2 cellular contexts compared by ENCODE assay signal in the genomic region with DNA sequence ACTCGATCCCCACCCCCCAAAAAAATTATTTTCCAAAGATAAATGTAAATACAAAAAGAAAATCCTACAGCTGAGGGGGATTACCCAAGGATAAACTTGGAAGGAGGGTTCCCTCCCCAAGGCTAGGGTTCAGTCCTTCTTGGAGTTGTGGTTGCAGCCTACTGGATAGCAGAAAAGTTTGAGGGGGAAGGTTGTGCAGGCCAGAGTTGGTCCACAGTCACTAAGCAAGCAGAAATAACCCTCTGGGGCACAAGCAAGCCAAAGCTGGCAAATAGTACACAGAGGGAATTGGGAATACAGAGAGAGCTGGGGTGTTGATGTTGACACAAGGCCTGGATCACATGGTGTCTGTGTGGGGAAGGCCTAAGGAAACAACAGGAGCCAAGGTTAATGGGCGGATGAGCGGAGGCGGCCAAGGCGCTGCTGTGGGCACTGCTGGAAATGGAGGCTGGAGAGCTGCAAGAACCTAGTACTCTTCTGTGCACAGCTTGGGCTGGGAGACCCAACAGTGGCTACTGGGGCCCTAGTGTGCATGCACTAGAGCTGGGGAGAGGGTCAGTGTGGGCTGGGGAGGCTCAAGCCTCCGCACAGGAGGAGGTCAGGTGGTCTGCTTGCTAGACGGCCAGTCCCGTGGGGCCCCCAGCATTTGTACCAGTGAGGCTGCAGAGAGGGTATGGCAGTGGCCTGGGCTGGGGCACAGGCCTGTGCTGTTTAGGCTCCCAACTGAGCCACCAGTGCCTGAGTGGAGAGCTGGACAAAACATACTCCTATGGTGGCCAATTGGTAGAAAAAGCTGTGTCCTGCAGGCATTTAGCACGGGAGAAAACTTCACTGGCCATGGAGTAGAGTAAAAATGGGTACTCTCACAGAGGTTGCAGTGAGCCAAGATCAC.
A peak's percentile ranks its signal among the peaks of the same experiment; 100 is the strongest.
TF ChIP-seq lines count a peak whose summit lies in the region.

No MANE protein-coding gene starts in this region.

TF ChIP-seq in HEK293, 187 proteins besides CTCF, POLR2A, EP300 and RAD21 (continued from another document):
- no peak for TF ChIP-seq ZNF837 (tag by site-specific recombination; IDR thresholded peaks at IDR 0.05)

TF ChIP-seq in HepG2, 621 proteins besides CTCF, POLR2A, EP300 and RAD21 (continued from another document and continues in another):
- TF ChIP-seq, protein P1, sequence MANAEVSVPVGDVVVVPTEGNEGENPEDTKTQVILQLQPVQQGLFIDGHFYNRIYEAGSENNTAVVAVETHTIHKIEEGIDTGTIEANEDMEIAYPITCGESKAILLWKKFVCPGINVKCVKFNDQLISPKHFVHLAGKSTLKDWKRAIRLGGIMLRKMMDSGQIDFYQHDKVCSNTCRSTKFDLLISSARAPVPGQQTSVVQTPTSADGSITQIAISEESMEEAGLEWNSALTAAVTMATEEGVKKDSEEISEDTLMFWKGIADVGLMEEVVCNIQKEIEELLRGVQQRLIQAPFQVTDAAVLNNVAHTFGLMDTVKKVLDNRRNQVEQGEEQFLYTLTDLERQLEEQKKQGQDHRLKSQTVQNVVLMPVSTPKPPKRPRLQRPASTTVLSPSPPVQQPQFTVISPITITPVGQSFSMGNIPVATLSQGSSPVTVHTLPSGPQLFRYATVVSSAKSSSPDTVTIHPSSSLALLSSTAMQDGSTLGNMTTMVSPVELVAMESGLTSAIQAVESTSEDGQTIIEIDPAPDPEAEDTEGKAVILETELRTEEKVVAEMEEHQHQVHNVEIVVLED (CRISPR knock-in tag; IDR thresholded peaks at IDR 0.05; ENCODE audit: borderline replicate concordance), result peak; percentile 61; the same call in 1 of the 2 replicates
- 0 out of 2 replicates have a peak, but pooled peaks have one; percentile 11 for TF ChIP-seq SP140L (CRISPR knock-in tag; IDR thresholded peaks at IDR 0.05; ENCODE audit: borderline replicate concordance)
- TF ChIP-seq, protein P2, sequence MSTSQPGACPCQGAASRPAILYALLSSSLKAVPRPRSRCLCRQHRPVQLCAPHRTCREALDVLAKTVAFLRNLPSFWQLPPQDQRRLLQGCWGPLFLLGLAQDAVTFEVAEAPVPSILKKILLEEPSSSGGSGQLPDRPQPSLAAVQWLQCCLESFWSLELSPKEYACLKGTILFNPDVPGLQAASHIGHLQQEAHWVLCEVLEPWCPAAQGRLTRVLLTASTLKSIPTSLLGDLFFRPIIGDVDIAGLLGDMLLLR (CRISPR knock-in tag; IDR thresholded peaks at IDR 0.05), result 0 out of 2 replicates have a peak, but pooled peaks have one; percentile 52
- TF ChIP-seq FOXO1 (CRISPR knock-in tag; IDR thresholded peaks at IDR 0.05), result peak; percentile 99
- peak; percentile 96 for TF ChIP-seq IRF2 (CRISPR knock-in tag; IDR thresholded peaks at IDR 0.05)
- no peak for TF ChIP-seq RFX3 (CRISPR knock-in tag; IDR thresholded peaks at IDR 0.05)
- 0 out of 2 replicates have a peak, but pooled peaks have one; percentile 15 for TF ChIP-seq TSC22D2 (CRISPR knock-in tag; IDR thresholded peaks at IDR 0.05; ENCODE audit: borderline replicate concordance)
- TF ChIP-seq ZNF614 (CRISPR knock-in tag; IDR thresholded peaks at IDR 0.05; ENCODE audit: borderline replicate concordance), result peak; percentile 98; the same call in 1 of the 2 replicates
- TF ChIP-seq ZNF569 (CRISPR knock-in tag; IDR thresholded peaks at IDR 0.05; ENCODE audit: borderline replicate concordance), result no peak
- TF ChIP-seq, protein P3, sequence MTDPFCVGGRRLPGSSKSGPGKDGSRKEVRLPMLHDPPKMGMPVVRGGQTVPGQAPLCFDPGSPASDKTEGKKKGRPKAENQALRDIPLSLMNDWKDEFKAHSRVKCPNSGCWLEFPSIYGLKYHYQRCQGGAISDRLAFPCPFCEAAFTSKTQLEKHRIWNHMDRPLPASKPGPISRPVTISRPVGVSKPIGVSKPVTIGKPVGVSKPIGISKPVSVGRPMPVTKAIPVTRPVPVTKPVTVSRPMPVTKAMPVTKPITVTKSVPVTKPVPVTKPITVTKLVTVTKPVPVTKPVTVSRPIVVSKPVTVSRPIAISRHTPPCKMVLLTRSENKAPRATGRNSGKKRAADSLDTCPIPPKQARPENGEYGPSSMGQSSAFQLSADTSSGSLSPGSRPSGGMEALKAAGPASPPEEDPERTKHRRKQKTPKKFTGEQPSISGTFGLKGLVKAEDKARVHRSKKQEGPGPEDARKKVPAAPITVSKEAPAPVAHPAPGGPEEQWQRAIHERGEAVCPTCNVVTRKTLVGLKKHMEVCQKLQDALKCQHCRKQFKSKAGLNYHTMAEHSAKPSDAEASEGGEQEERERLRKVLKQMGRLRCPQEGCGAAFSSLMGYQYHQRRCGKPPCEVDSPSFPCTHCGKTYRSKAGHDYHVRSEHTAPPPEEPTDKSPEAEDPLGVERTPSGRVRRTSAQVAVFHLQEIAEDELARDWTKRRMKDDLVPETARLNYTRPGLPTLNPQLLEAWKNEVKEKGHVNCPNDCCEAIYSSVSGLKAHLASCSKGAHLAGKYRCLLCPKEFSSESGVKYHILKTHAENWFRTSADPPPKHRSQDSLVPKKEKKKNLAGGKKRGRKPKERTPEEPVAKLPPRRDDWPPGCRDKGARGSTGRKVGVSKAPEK (CRISPR knock-in tag; IDR thresholded peaks at IDR 0.05; ENCODE audit: borderline replicate concordance), result peak; percentile 69; the same call in 1 of the 2 replicates
- peak; percentile 93 for TF ChIP-seq MED1 (CRISPR knock-in tag; IDR thresholded peaks at IDR 0.05)
- TF ChIP-seq PPARG (CRISPR knock-in tag; conservative IDR thresholded peaks at IDR 0.05), result peak; percentile 50; the same call in 1 of the 2 replicates
- TF ChIP-seq KDM6A (CRISPR knock-in tag; IDR thresholded peaks at IDR 0.05; ENCODE audit: low read depth), result peak; percentile 72
- TF ChIP-seq ZNF577 (CRISPR knock-in tag; IDR thresholded peaks at IDR 0.05; ENCODE audit: borderline replicate concordance, low read depth), result no peak
- TF ChIP-seq KDM5B (CRISPR knock-in tag; IDR thresholded peaks at IDR 0.05; ENCODE audit: borderline replicate concordance), result peak; percentile 88
- no peak for TF ChIP-seq ZKSCAN5 (CRISPR knock-in tag; IDR thresholded peaks at IDR 0.05)
- TF ChIP-seq, protein P4, sequence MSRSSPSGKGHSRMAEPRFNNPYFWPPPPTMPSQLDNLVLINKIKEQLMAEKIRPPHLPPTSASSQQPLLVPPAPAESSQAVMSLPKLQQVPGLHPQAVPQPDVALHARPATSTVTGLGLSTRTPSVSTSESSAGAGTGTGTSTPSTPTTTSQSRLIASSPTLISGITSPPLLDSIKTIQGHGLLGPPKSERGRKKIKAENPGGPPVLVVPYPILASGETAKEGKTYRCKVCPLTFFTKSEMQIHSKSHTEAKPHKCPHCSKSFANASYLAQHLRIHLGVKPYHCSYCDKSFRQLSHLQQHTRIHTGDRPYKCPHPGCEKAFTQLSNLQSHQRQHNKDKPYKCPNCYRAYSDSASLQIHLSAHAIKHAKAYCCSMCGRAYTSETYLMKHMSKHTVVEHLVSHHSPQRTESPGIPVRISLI (CRISPR knock-in tag; IDR thresholded peaks at IDR 0.05; ENCODE audit: borderline replicate concordance), result 0 out of 2 replicates have a peak, but pooled peaks have one; percentile 21
- TF ChIP-seq HIVEP1 (CRISPR knock-in tag; IDR thresholded peaks at IDR 0.05), result no peak; the same call in 1 of the 2 replicates
- peak; percentile 42 for TF ChIP-seq JARID2 (CRISPR knock-in tag; IDR thresholded peaks at IDR 0.05; ENCODE audit: insufficient replicate concordance)
- no peak for TF ChIP-seq ARNT (IDR thresholded peaks at IDR 0.05)
- TF ChIP-seq, protein P5, sequence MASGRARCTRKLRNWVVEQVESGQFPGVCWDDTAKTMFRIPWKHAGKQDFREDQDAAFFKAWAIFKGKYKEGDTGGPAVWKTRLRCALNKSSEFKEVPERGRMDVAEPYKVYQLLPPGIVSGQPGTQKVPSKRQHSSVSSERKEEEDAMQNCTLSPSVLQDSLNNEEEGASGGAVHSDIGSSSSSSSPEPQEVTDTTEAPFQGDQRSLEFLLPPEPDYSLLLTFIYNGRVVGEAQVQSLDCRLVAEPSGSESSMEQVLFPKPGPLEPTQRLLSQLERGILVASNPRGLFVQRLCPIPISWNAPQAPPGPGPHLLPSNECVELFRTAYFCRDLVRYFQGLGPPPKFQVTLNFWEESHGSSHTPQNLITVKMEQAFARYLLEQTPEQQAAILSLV (CRISPR knock-in tag; IDR thresholded peaks at IDR 0.05; ENCODE audit: borderline replicate concordance), result peak; percentile 83
- TF ChIP-seq ZNF124 (CRISPR knock-in tag; IDR thresholded peaks at IDR 0.05), result peak; percentile 91
- no peak for TF ChIP-seq TCF12 (IDR thresholded peaks at IDR 0.05)
- TF ChIP-seq TCF12 (CRISPR knock-in tag; IDR thresholded peaks at IDR 0.05), result peak; percentile 57; the same call in 1 of the 2 replicates
- TF ChIP-seq SIN3B (IDR thresholded peaks at IDR 0.05; ENCODE audit: low read length), result no peak
- no peak for TF ChIP-seq MBD4 (IDR thresholded peaks at IDR 0.05; ENCODE audit: borderline replicate concordance, low read length)
- TF ChIP-seq U2AF1 (optimal IDR thresholded peaks at IDR 0.05; ENCODE audit: low read depth, low read length), result no peak
- peak; percentile 98 for TF ChIP-seq GATAD2A (CRISPR knock-in tag; IDR thresholded peaks at IDR 0.05)
- TF ChIP-seq, protein P6, sequence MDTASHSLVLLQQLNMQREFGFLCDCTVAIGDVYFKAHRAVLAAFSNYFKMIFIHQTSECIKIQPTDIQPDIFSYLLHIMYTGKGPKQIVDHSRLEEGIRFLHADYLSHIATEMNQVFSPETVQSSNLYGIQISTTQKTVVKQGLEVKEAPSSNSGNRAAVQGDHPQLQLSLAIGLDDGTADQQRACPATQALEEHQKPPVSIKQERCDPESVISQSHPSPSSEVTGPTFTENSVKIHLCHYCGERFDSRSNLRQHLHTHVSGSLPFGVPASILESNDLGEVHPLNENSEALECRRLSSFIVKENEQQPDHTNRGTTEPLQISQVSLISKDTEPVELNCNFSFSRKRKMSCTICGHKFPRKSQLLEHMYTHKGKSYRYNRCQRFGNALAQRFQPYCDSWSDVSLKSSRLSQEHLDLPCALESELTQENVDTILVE (CRISPR knock-in tag; IDR thresholded peaks at IDR 0.05), result peak; percentile 90; the same call in 1 of the 2 replicates
- TF ChIP-seq, protein P7, sequence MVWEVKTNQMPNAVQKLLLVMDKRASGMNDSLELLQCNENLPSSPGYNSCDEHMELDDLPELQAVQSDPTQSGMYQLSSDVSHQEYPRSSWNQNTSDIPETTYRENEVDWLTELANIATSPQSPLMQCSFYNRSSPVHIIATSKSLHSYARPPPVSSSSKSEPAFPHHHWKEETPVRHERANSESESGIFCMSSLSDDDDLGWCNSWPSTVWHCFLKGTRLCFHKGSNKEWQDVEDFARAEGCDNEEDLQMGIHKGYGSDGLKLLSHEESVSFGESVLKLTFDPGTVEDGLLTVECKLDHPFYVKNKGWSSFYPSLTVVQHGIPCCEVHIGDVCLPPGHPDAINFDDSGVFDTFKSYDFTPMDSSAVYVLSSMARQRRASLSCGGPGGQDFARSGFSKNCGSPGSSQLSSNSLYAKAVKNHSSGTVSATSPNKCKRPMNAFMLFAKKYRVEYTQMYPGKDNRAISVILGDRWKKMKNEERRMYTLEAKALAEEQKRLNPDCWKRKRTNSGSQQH (CRISPR knock-in tag; IDR thresholded peaks at IDR 0.05; ENCODE audit: low read depth), result peak; percentile 91; the same call in 1 of the 2 replicates
- TF ChIP-seq HNRNPLL (IDR thresholded peaks at IDR 0.05; ENCODE audit: low read depth, low read length, poor library complexity, severe bottlenecking), result no peak
- TF ChIP-seq, protein P8, sequence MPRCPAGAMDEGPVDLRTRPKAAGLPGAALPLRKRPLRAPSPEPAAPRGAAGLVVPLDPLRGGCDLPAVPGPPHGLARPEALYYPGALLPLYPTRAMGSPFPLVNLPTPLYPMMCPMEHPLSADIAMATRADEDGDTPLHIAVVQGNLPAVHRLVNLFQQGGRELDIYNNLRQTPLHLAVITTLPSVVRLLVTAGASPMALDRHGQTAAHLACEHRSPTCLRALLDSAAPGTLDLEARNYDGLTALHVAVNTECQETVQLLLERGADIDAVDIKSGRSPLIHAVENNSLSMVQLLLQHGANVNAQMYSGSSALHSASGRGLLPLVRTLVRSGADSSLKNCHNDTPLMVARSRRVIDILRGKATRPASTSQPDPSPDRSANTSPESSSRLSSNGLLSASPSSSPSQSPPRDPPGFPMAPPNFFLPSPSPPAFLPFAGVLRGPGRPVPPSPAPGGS (CRISPR knock-in tag; IDR thresholded peaks at IDR 0.05), result peak; percentile 92
- TF ChIP-seq DNMT3B (CRISPR knock-in tag; conservative IDR thresholded peaks at IDR 0.05), result peak; percentile 64; the same call in 1 of the 2 replicates
- TF ChIP-seq MAZ (IDR thresholded peaks at IDR 0.05; ENCODE audit: borderline replicate concordance, low read depth, low read length), result no peak
- TF ChIP-seq MAZ (CRISPR knock-in tag; IDR thresholded peaks at IDR 0.05; ENCODE audit: low read depth), result peak; percentile 70; the same call in 1 of the 2 replicates
- no peak for TF ChIP-seq ZNF382 (CRISPR knock-in tag; IDR thresholded peaks at IDR 0.05; ENCODE audit: borderline replicate concordance)
- TF ChIP-seq ZNF720 (CRISPR knock-in tag; IDR thresholded peaks at IDR 0.05), result 0 out of 2 replicates have a peak, but pooled peaks have one; percentile 47
- TF ChIP-seq SOX13 (IDR thresholded peaks at IDR 0.05), result peak; percentile 11; the same call in 1 of the 2 replicates
- TF ChIP-seq SOX13 (CRISPR knock-in tag; conservative IDR thresholded peaks at IDR 0.05 in 1 of 2, IDR thresholded peaks at IDR 0.05 in 1 of 2), result peak in 1 of 2 experiments; percentile 89; a peak in 2 of 4 replicates
- TF ChIP-seq, protein P9, sequence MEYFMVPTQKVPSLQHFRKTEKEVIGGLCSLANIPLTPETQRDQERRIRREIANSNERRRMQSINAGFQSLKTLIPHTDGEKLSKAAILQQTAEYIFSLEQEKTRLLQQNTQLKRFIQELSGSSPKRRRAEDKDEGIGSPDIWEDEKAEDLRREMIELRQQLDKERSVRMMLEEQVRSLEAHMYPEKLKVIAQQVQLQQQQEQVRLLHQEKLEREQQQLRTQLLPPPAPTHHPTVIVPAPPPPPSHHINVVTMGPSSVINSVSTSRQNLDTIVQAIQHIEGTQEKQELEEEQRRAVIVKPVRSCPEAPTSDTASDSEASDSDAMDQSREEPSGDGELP (IDR thresholded peaks at IDR 0.05; ENCODE audit: borderline replicate concordance, low read depth), result peak; percentile 77; the same call in 1 of the 2 replicates
- 0 out of 2 replicates have a peak, but pooled peaks have one; percentile 28 for TF ChIP-seq EHMT2 (IDR thresholded peaks at IDR 0.05; ENCODE audit: borderline replicate concordance, low read depth, low read length)
- TF ChIP-seq, protein P10, sequence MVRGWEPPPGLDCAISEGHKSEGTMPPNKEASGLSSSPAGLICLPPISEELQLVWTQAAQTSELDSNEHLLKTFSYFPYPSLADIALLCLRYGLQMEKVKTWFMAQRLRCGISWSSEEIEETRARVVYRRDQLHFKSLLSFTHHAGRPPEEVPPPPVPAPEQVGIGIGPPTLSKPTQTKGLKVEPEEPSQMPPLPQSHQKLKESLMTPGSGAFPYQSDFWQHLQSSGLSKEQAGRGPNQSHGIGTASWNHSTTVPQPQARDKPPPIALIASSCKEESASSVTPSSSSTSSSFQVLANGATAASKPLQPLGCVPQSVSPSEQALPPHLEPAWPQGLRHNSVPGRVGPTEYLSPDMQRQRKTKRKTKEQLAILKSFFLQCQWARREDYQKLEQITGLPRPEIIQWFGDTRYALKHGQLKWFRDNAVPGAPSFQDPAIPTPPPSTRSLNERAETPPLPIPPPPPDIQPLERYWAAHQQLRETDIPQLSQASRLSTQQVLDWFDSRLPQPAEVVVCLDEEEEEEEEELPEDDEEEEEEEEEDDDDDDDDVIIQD (CRISPR knock-in tag; IDR thresholded peaks at IDR 0.05; ENCODE audit: low read depth), result peak; percentile 94
- peak; percentile 58; the same call in 1 of the 2 replicates for TF ChIP-seq ZFP37 (CRISPR knock-in tag; IDR thresholded peaks at IDR 0.05; ENCODE audit: borderline replicate concordance)
- peak; percentile 42 for TF ChIP-seq CEBPG (CRISPR knock-in tag; IDR thresholded peaks at IDR 0.05)
- 0 out of 2 replicates have a peak, but pooled peaks have one; percentile 54 for TF ChIP-seq ZNF224 (CRISPR knock-in tag; IDR thresholded peaks at IDR 0.05)
- no peak for TF ChIP-seq ZFP62 (CRISPR knock-in tag; IDR thresholded peaks at IDR 0.05)
